In genomic region chr16:19179890-19180490, GRCh38 we compare ENCODE assay signal across 9 cellular contexts. TPM values are rescaled to one million over a fixed set of nuclear protein-coding genes. Genes with fewer than 3 reads are reported as not detected.
DNase-seq lines count a peak whose midpoint lies in the region; ATAC-seq and TF ChIP-seq lines count a peak whose summit lies in the region.
"Had no signal": no experiment of that assay in that cellular context is flagged by ENCODE, and none has a peak within 500 bp of the region (broad histone marks: within the 10 kb centered on the region; RNA-seq: fewer than 3 reads in every experiment).

No MANE protein-coding gene starts in this region.

- H3K9me3 ChIP-seq in HAP-1 (no peaks in the 10 kb centered on the region), colonic mucosa (no peaks in the 10 kb centered on the region)

- no peak overlapping the region for H3K27ac ChIP-seq in colonic mucosa

- peaks cover 31 to 58% of the 10 kb centered on the region in 2 donors for H3K36me3 Mint-ChIP-seq in stimulated activated naive B cell treated with anti-CD40 and anti-IgM and Interleukin-4, amounts not matched to agents 10 μg/mL and 1 μg/mL and 100 μg/mL, for 72 hours
- H3K36me3 Mint-ChIP-seq: immature natural killer cell had no signal

- intact Hi-C loops in colonic mucosa (cut with DNase I) (loop anchor here (5.0 kb wide), 1 partner anchor 93 kb away; no protein-coding TSS in a partner anchor), lower leg skin (cut with DNase I; ENCODE audit: low total_unique reads) (loop anchor here (5.0 kb wide), 1 partner anchor 83 kb away; no protein-coding TSS in a partner anchor)

- peak; percentile 83 to 91 for ATAC-seq in stimulated activated naive B cell treated with anti-CD40 and anti-IgM and Interleukin-4, amounts not matched to agents 10 μg/mL and 1 μg/mL and 100 μg/mL, for 72 hours (replicated peaks)
- no peak for ATAC-seq in HG03439 (IDR thresholded peaks at IDR 0.05; ENCODE audit: unreplicated experiment)

- WGBS in lower leg skin, 2 donors, result 56 to 57% methylated on average over 20 of the region's 20 CpGs

- TF ChIP-seq POLR2A in lower leg skin (IDR thresholded peaks at IDR 0.05), result no peak

- peak; percentile 36 for DNase-seq in CMK (ENCODE audit: low read depth)
- peak; percentile 51 to 77 for DNase-seq in HAP-1 (ENCODE audit: low spot score in 2 of 2)
- DNase-seq in SIG-M5 (lab: John Stamatoyannopoulos, UW), result peak; percentile 82
- peak; percentile 71 for DNase-seq in colonic mucosa
- DNase-seq in lower leg skin (ENCODE audit: low spot score in 2 of 2), result peak; percentile 64 to 95
- DNase-seq in stimulated activated naive B cell treated with anti-CD40 and anti-IgM and Interleukin-4, amounts not matched to agents 10 μg/mL and 1 μg/mL and 100 μg/mL, for 72 hours, result peak; percentile 44
- no peak for DNase-seq in globus pallidus (ENCODE audit: low spot score)

- in situ Hi-C loops in HAP-1 (cut with MboI; ENCODE audit: low sequenced_read_pairs), result no loop called here

- H3K27me3 Mint-ChIP-seq in stimulated activated naive B cell treated with anti-CD40 and anti-IgM and Interleukin-4, amounts not matched to agents 10 μg/mL and 1 μg/mL and 100 μg/mL, for 72 hours, result peaks cover 4 to 21% of the 10 kb centered on the region in 2 donors

- H3K36me3 ChIP-seq in HAP-1 (replicated peaks) (no peaks in the 10 kb centered on the region), colonic mucosa (no peaks in the 10 kb centered on the region)

- H3K4me1 Mint-ChIP-seq in stimulated activated naive B cell treated with anti-CD40 and anti-IgM and Interleukin-4, amounts not matched to agents 10 μg/mL and 1 μg/mL and 100 μg/mL, for 72 hours, result peaks cover 9 to 28% of the 10 kb centered on the region in 2 donors
- H3K4me1 Mint-ChIP-seq: immature natural killer cell had no signal

- H3K9ac ChIP-seq in colonic mucosa (ENCODE audit: low read depth in 2 of 2, low read length in 2 of 2), result no peak overlapping the region

- peak overlapping the region; percentile 2 for H3K27ac Mint-ChIP-seq in stimulated activated naive B cell treated with anti-CD40 and anti-IgM and Interleukin-4, amounts not matched to agents 10 μg/mL and 1 μg/mL and 100 μg/mL, for 72 hours
- H3K27ac Mint-ChIP-seq: immature natural killer cell had no signal

- no peaks in the 10 kb centered on the region; the same call in 1 of the 2 replicates for H3K4me1 ChIP-seq in HAP-1
- H3K4me1 ChIP-seq in colonic mucosa, result no peaks in the 10 kb centered on the region

- TF ChIP-seq CTCF in colonic mucosa (IDR thresholded peaks at IDR 0.05) (peak; percentile 70), lower leg skin (IDR thresholded peaks at IDR 0.05) (no peak)

- H3K27me3 ChIP-seq in HAP-1 (ENCODE audit: low read depth) (peaks cover 9% of the 10 kb centered on the region; the same call in 1 of the 2 replicates), colonic mucosa (no peaks in the 10 kb centered on the region)

- H3K4me3 ChIP-seq in HAP-1 (no peak overlapping the region), colonic mucosa (no peak overlapping the region), lower leg skin (ENCODE audit: low read depth, poor library complexity, severe bottlenecking) (no peak overlapping the region)

- H3K9me3 Mint-ChIP-seq in stimulated activated naive B cell treated with anti-CD40 and anti-IgM and Interleukin-4, amounts not matched to agents 10 μg/mL and 1 μg/mL and 100 μg/mL, for 72 hours, result peaks cover 0 to 2% of the 10 kb centered on the region in 2 donors
- H3K9me3 Mint-ChIP-seq: immature natural killer cell had no signal

- H3K4me3 Mint-ChIP-seq in stimulated activated naive B cell treated with anti-CD40 and anti-IgM and Interleukin-4, amounts not matched to agents 10 μg/mL and 1 μg/mL and 100 μg/mL, for 72 hours, result no peak overlapping the region
- H3K4me3 Mint-ChIP-seq: immature natural killer cell had no signal

RNA-seq across cellular contexts. Expression of gene SYT17, which starts 11.9 kb away (rescaled TPM):
- total RNA-seq in colonic mucosa (1 to 10 TPM; 5.1 to 5.5 TPM), lower leg skin (1 to 10 TPM; 3.7 to 9.0 (median 4.8) TPM)
